In the genomic region with DNA sequence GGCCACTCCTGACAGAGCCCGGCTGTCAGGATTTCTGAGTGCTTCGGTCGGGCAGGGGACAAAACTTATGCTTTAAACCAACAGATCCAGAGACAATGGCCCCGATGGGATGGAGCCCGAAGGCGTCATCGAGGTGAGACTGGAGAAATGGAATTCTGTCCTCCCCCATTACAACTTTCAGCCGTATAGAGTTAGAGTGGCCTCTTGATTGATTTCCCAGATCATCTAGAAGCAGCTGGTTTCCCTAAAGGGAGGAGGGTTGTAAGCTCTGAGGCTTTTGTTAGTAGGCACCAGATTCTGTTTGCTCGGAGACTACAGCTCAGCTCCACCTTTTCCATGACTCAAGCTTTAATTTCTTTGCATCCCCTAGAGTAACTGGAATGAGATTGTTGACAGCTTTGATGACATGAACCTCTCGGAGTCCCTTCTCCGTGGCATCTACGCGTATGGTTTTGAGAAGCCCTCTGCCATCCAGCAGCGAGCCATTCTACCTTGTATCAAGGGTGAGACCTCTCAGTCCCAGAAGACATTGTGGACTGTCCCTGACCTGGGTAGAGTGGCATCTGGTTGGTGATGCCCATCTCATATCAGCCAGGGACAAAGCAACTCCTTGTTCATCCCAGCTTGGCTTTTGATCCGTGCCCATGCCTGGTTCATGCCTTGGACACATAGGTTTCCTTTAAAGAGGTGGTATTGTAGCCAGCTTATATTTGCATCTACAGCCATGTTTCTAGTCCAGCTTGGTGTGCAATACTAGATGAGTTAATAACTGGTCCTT, we compare ENCODE assay signal across 8 cellular contexts. TPM values are rescaled to one million over a fixed set of nuclear protein-coding genes. Genes with fewer than 3 reads are reported as not detected.
A peak's percentile ranks its signal among the peaks of the same experiment; 100 is the strongest.
DNase-seq lines count a peak whose midpoint lies in the region; ATAC-seq and TF ChIP-seq lines count a peak whose summit lies in the region.

No MANE protein-coding gene starts in this region.

- H3K4me3 ChIP-seq in H7 (ENCODE audit: insufficient read depth, low read depth, low read length): peak overlapping the region; percentile 99
- peak overlapping the region; percentile 99 for H3K4me3 ChIP-seq in fibroblast of the aortic adventitia (ENCODE audit: low read depth, low read length)
- peak overlapping the region; percentile 96 for H3K4me3 ChIP-seq in skeletal muscle cell (ENCODE audit: low read depth, low read length)

- TF ChIP-seq CTCF in fibroblast of the aortic adventitia (IDR thresholded peaks at IDR 0.05; ENCODE audit: insufficient read depth, low read length): no peak

- ATAC-seq in T-helper 17 cell (no peak), GM19467 (IDR thresholded peaks at IDR 0.05; ENCODE audit: unreplicated experiment) (no peak), HG02678 (IDR thresholded peaks at IDR 0.05; ENCODE audit: unreplicated experiment) (no peak)

- H3K27me3 ChIP-seq in H7 (ENCODE audit: control insufficient read depth, insufficient read depth, low read length): no peaks in the 10 kb centered on the region

- peaks cover 57% of the 10 kb centered on the region for H3K36me3 ChIP-seq in H7 (replicated peaks; ENCODE audit: control insufficient read depth, insufficient read depth, low read length)

- DNase-seq in H7: no peak
- no peak for DNase-seq in T-helper 17 cell
- peak; percentile 40 for DNase-seq in fibroblast of the aortic adventitia (ENCODE audit: low read depth)
- no peak for DNase-seq in skeletal muscle cell (ENCODE audit: low read depth)
- DNase-seq in NCI-H1694 (lab: John Stamatoyannopoulos, UW): no peak
- DNase-seq in LoVo (ENCODE audit: low spot score): no peak

- H3K36me3 Mint-ChIP-seq in T-helper 17 cell (ENCODE audit: low read depth): peaks cover 7% of the 10 kb centered on the region

- H3K4me1 Mint-ChIP-seq in T-helper 17 cell: peaks cover 47% of the 10 kb centered on the region

- no peaks in the 10 kb centered on the region for H3K9me3 ChIP-seq in T-helper 17 cell (ENCODE audit: control insufficient read depth, low read length, poor library complexity, severe bottlenecking)

- H3K4me3 Mint-ChIP-seq in T-helper 17 cell: peak overlapping the region; percentile 93

- H3K27me3 Mint-ChIP-seq in T-helper 17 cell: no peaks in the 10 kb centered on the region

- peak overlapping the region; percentile 98 for H3K27ac Mint-ChIP-seq in T-helper 17 cell

RNA-seq across cellular contexts. Expression of a gene that starts 5.1 kb away (rescaled TPM):
- 0.22 and 0.55 TPM in 2 replicates for total RNA-seq in H7 (2014; rRNA removed; shearing (Covaris generic))
- total RNA-seq in T-helper 17 cell (1 to 10 TPM; 3.9 to 8.1 TPM), fibroblast of the aortic adventitia (ENCODE audit: low replicate concordance) (4.9 and 71.7 TPM in 2 replicates)

RNA-seq across cellular contexts. Expression of a gene that starts 9.3 kb away (rescaled TPM):
- 111 and 146 TPM in 2 replicates for total RNA-seq in H7 (2014; rRNA removed; shearing (Covaris generic))
- 10 to 100 TPM; 28.9 to 32.7 TPM for total RNA-seq in T-helper 17 cell
- 32.3 and 127 TPM in 2 replicates for total RNA-seq in fibroblast of the aortic adventitia (ENCODE audit: low replicate concordance)

RNA-seq across cellular contexts. Expression of a gene that starts 12.6 kb away (rescaled TPM):
- total RNA-seq in H7 (2014; rRNA removed; shearing (Covaris generic)): 137 and 203 TPM in 2 replicates
- total RNA-seq in T-helper 17 cell (10 to 100 TPM; 33.4 to 37.0 TPM), fibroblast of the aortic adventitia (ENCODE audit: low replicate concordance) (14.6 and 60.4 TPM in 2 replicates)

RNA-seq across cellular contexts. Expression of a gene that starts 15.5 kb away (rescaled TPM):
- 33.8 and 44.0 TPM in 2 replicates for total RNA-seq in H7 (2014; rRNA removed; shearing (Covaris generic))
- total RNA-seq in T-helper 17 cell (not detected), fibroblast of the aortic adventitia (ENCODE audit: low replicate concordance) (0.57 and 1.4 TPM in 2 replicates)

RNA-seq across cellular contexts. Expression of a gene that starts 15.8 kb away (rescaled TPM):
- 0.94 and 1.7 TPM in 2 replicates for total RNA-seq in H7 (2014; rRNA removed; shearing (Covaris generic))
- total RNA-seq in T-helper 17 cell: 1 to 10 TPM; 2.9 to 3.1 TPM
- 1.1 and 1.4 TPM in 2 replicates for total RNA-seq in fibroblast of the aortic adventitia (ENCODE audit: low replicate concordance)
